ENCODE assay signal across 31 cellular contexts in the genomic region with DNA sequence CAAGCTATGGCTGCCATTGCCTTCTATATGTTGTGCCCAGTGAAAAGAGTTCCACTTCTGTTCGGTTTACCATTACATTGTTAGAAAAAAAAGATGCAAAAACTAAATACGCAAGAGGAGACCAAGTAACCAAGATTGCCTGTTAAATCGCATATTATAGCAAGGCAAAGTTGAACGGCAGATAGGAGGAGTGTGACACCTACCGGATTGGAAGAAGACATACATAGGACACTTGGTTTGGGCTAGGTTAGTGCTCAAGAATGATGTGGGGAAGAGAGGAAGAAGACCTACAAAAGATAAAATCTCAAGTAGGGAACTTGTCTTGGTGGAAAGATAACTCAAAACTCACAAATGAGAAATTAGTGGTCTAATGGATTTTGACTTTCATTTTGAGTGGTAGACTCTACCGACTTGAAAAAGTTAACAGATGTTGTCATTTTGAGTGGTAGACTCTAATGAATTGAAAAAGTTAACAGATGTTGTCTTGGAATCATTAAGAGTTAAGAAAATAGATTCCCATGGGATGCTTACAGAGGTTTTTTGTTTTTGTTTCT.
A peak's percentile ranks its signal among the peaks of the same experiment; 100 is the strongest.
DNase-seq lines count a peak whose midpoint lies in the region; ATAC-seq and TF ChIP-seq lines count a peak whose summit lies in the region.
"Had no signal": no experiment of that assay in that cellular context is flagged by ENCODE, and none has a peak within 500 bp of the region (broad histone marks: within the 10 kb centered on the region; RNA-seq: fewer than 3 reads in every experiment).

No MANE protein-coding gene starts in this region.

- H3K36me3 ChIP-seq in BE2C, result no peaks in the 10 kb centered on the region
- no peaks in the 10 kb centered on the region for H3K36me3 ChIP-seq in breast epithelium
- H3K36me3 ChIP-seq: MG63, neural progenitor cell, tibial artery had no signal

- no peaks in the 10 kb centered on the region for H3K9me3 Mint-ChIP-seq in T-helper 2 cell treated with Interferon-gamma antibody and Interleukin-4, amounts not matched to agents 5 μg/mL and 100 μg/mL, for 36 hours
- H3K9me3 Mint-ChIP-seq in activated CD4-positive, alpha-beta T cell treated with anti-CD3 and anti-CD28 coated beads, Interleukin-2, amount 10 ng/mL, durations not matched to agents 24 days and 14 days, result no peaks in the 10 kb centered on the region
- H3K9me3 Mint-ChIP-seq: activated CD4-positive, alpha-beta T cell treated with anti-CD3 and anti-CD28 coated beads, Interleukin-2, amount 10 ng/mL, durations not matched to agents 7 days and 5 days; memory B cell; neural progenitor cell had no signal

- no peak overlapping the region for H3K27ac ChIP-seq in breast epithelium
- H3K27ac ChIP-seq: BLaER1 treated with 17β-estradiol and CSF1 and Interleukin-3, amounts not matched to agents 10 nM and 100 nM; body of pancreas; dorsolateral prefrontal cortex; neural progenitor cell; parathyroid adenoma; tibial artery had no signal

- H3K4me3 ChIP-seq in BE2C (ENCODE audit: low read depth, low read length), result no peak overlapping the region
- H3K4me3 ChIP-seq in breast epithelium, result no peak overlapping the region
- H3K4me3 ChIP-seq: BLaER1 treated with 17β-estradiol and CSF1 and Interleukin-3, amounts not matched to agents 10 nM and 100 nM; body of pancreas; dorsolateral prefrontal cortex; MG63; neural progenitor cell; smooth muscle cell; tibial artery had no signal

- H3K4me1 ChIP-seq in BE2C (no peaks in the 10 kb centered on the region), breast epithelium (no peaks in the 10 kb centered on the region)
- H3K4me1 ChIP-seq: body of pancreas, parathyroid adenoma, tibial artery had no signal

- TF ChIP-seq POLR2A in breast epithelium (IDR thresholded peaks at IDR 0.05), result no peak

- no peak for DNase-seq in BE2C
- DNase-seq in H4 (ENCODE audit: low spot score), result peak; percentile 35
- DNase-seq in NCI-H748 (lab: John Stamatoyannopoulos, UW; ENCODE audit: unreplicated experiment), result peak; percentile 55
- DNase-seq in T-helper 2 cell treated with Interferon-gamma antibody and Interleukin-4, amounts not matched to agents 5 μg/mL and 100 μg/mL, for 36 hours (ENCODE audit: low spot score), result no peak
- no peak for DNase-seq in breast epithelium (ENCODE audit: low spot score in 2 of 2)
- no peak for DNase-seq in activated CD4-positive, alpha-beta T cell treated with anti-CD3 and anti-CD28 coated beads, Interleukin-2, amount 10 ng/mL, durations not matched to agents 24 days and 14 days
- DNase-seq: activated CD4-positive, alpha-beta T cell treated with anti-CD3 and anti-CD28 coated beads, Interleukin-2, amount 10 ng/mL, durations not matched to agents 7 days and 5 days; activated CD8-positive, alpha-beta memory T cell treated with anti-CD3 and anti-CD28 coated beads, Interleukin-2, amount 10 ng/mL, durations not matched to agents 7 days and 5 days; activated naive CD4-positive, alpha-beta T cell treated with Interleukin-2 at 50 U/mL for 16 hours; activated T-cell treated with anti-CD3 and anti-CD28 coated beads, Interleukin-2, amount 50 U/mL, for 72 hours; body of pancreas; cerebellar nuclear complex; dorsolateral prefrontal cortex; GOT3; hypothalamus; immature natural killer cell; left colon; MG63; NCI-H1105 treated with DMSO at 0.1 percent for 48 hours; NCI-H2081 treated with DMSO at 0.1 percent for 48 hours; NCI-H524 treated with DMSO at 0.1 percent for 48 hours; stimulated activated CD4-positive, alpha-beta T cell treated with anti-CD3 and anti-CD28 coated beads, Interleukin-1b, Interleukin-23, amount 100 ng/mL, for 48 hours; T1000; tibial artery had no signal

- H3K27me3 Mint-ChIP-seq in T-helper 2 cell treated with Interferon-gamma antibody and Interleukin-4, amounts not matched to agents 5 μg/mL and 100 μg/mL, for 36 hours (ENCODE audit: low read depth), result peaks cover 3% of the 10 kb centered on the region
- H3K27me3 Mint-ChIP-seq in activated CD4-positive, alpha-beta T cell treated with anti-CD3 and anti-CD28 coated beads, Interleukin-2, amount 10 ng/mL, durations not matched to agents 24 days and 14 days, result peaks cover 7% of the 10 kb centered on the region

- no peaks in the 10 kb centered on the region for H3K9me3 ChIP-seq in BE2C
- no peaks in the 10 kb centered on the region for H3K9me3 ChIP-seq in breast epithelium
- H3K9me3 ChIP-seq: body of pancreas, MG63, tibial artery had no signal

- no peaks in the 10 kb centered on the region for H3K27me3 ChIP-seq in BE2C
- H3K27me3 ChIP-seq in breast epithelium, result no peaks in the 10 kb centered on the region
- H3K27me3 ChIP-seq: BLaER1 treated with 17β-estradiol and CSF1 and Interleukin-3, amounts not matched to agents 10 nM and 100 nM; body of pancreas; MG63; neural progenitor cell; tibial artery had no signal

- peak; percentile 80 for ATAC-seq in SK-N-SH treated with all-trans-retinoic acid at 6 μM for 48 hours
- ATAC-seq: activated CD8-positive, alpha-beta memory T cell treated with anti-CD3 and anti-CD28 coated beads, Interleukin-2, amount 10 ng/mL, durations not matched to agents 7 days and 5 days; activated T-cell treated with anti-CD3 and anti-CD28 coated beads, Interleukin-2, amount 50 U/mL, for 72 hours; body of pancreas had no signal

- intact Hi-C loops in breast epithelium (cut with DNase I; ENCODE audit: low total_unique reads), result no loop called here
- intact Hi-C loops in activated CD4-positive, alpha-beta T cell treated with anti-CD3 and anti-CD28 coated beads, Interleukin-2, amount 10 ng/mL, durations not matched to agents 24 days and 14 days (cut with micrococcal nuclease), result no loop called here

- no peaks in the 10 kb centered on the region for H3K4me1 Mint-ChIP-seq in T-helper 2 cell treated with Interferon-gamma antibody and Interleukin-4, amounts not matched to agents 5 μg/mL and 100 μg/mL, for 36 hours (ENCODE audit: low read depth)
- no peaks in the 10 kb centered on the region for H3K4me1 Mint-ChIP-seq in activated CD4-positive, alpha-beta T cell treated with anti-CD3 and anti-CD28 coated beads, Interleukin-2, amount 10 ng/mL, durations not matched to agents 24 days and 14 days
- H3K4me1 Mint-ChIP-seq: activated CD4-positive, alpha-beta T cell treated with anti-CD3 and anti-CD28 coated beads, Interleukin-2, amount 10 ng/mL, durations not matched to agents 7 days and 5 days; activated CD8-positive, alpha-beta memory T cell treated with anti-CD3 and anti-CD28 coated beads, Interleukin-2, amount 10 ng/mL, durations not matched to agents 7 days and 5 days; IgD-negative memory B cell; immature natural killer cell had no signal

- H3K27ac Mint-ChIP-seq in T-helper 2 cell treated with Interferon-gamma antibody and Interleukin-4, amounts not matched to agents 5 μg/mL and 100 μg/mL, for 36 hours, result no peak overlapping the region
- H3K27ac Mint-ChIP-seq in activated CD4-positive, alpha-beta T cell treated with anti-CD3 and anti-CD28 coated beads, Interleukin-2, amount 10 ng/mL, durations not matched to agents 24 days and 14 days, result no peak overlapping the region
- H3K27ac Mint-ChIP-seq: activated CD4-positive, alpha-beta T cell treated with anti-CD3 and anti-CD28 coated beads, Interleukin-2, amount 10 ng/mL, durations not matched to agents 7 days and 5 days; activated CD8-positive, alpha-beta memory T cell treated with anti-CD3 and anti-CD28 coated beads, Interleukin-2, amount 10 ng/mL, durations not matched to agents 7 days and 5 days; activated T-cell treated with anti-CD3 and anti-CD28 coated beads, Interleukin-2, amount 50 U/mL, for 72 hours; IgD-negative memory B cell; immature natural killer cell; memory B cell; neural progenitor cell had no signal

- TF ChIP-seq CTCF in BE2C (IDR thresholded peaks at IDR 0.05; ENCODE audit: low read depth, low read length) (peak; percentile 37), breast epithelium (IDR thresholded peaks at IDR 0.05) (no peak)

- H3K4me3 Mint-ChIP-seq in T-helper 2 cell treated with Interferon-gamma antibody and Interleukin-4, amounts not matched to agents 5 μg/mL and 100 μg/mL, for 36 hours, result no peak overlapping the region
- no peak overlapping the region for H3K4me3 Mint-ChIP-seq in activated CD4-positive, alpha-beta T cell treated with anti-CD3 and anti-CD28 coated beads, Interleukin-2, amount 10 ng/mL, durations not matched to agents 24 days and 14 days
- H3K4me3 Mint-ChIP-seq: activated CD4-positive, alpha-beta T cell treated with anti-CD3 and anti-CD28 coated beads, Interleukin-2, amount 10 ng/mL, durations not matched to agents 7 days and 5 days; activated CD8-positive, alpha-beta memory T cell treated with anti-CD3 and anti-CD28 coated beads, Interleukin-2, amount 10 ng/mL, durations not matched to agents 7 days and 5 days; activated T-cell treated with anti-CD3 and anti-CD28 coated beads, Interleukin-2, amount 50 U/mL, for 72 hours; IgD-negative memory B cell; immature natural killer cell; memory B cell; neural progenitor cell had no signal

- no peaks in the 10 kb centered on the region for H3K36me3 Mint-ChIP-seq in T-helper 2 cell treated with Interferon-gamma antibody and Interleukin-4, amounts not matched to agents 5 μg/mL and 100 μg/mL, for 36 hours (ENCODE audit: low read depth)
- H3K36me3 Mint-ChIP-seq in activated CD4-positive, alpha-beta T cell treated with anti-CD3 and anti-CD28 coated beads, Interleukin-2, amount 10 ng/mL, durations not matched to agents 24 days and 14 days (ENCODE audit: low read depth), result no peaks in the 10 kb centered on the region
- H3K36me3 Mint-ChIP-seq: activated CD8-positive, alpha-beta memory T cell treated with anti-CD3 and anti-CD28 coated beads, Interleukin-2, amount 10 ng/mL, durations not matched to agents 7 days and 5 days; IgD-negative memory B cell; immature natural killer cell; memory B cell; neural progenitor cell had no signal

TF ChIP-seq in SK-N-SH treated with all-trans-retinoic acid at 6 μM for 48 hours, 23 proteins besides CTCF, POLR2A, EP300 and RAD21 (continues in another document):
- no peak for TF ChIP-seq ARNTL (CRISPR knock-in tag; IDR thresholded peaks at IDR 0.05; ENCODE audit: borderline replicate concordance, low read depth)
- no peak for TF ChIP-seq ZNF8 (CRISPR knock-in tag; IDR thresholded peaks at IDR 0.05)
- TF ChIP-seq RARB (CRISPR knock-in tag; IDR thresholded peaks at IDR 0.05), result no peak
- TF ChIP-seq CREB5 (CRISPR knock-in tag; IDR thresholded peaks at IDR 0.05; ENCODE audit: low read depth), result no peak
- no peak for TF ChIP-seq BACH2 (CRISPR knock-in tag; IDR thresholded peaks at IDR 0.05; ENCODE audit: borderline replicate concordance)
- TF ChIP-seq TOX (CRISPR knock-in tag; IDR thresholded peaks at IDR 0.05; ENCODE audit: borderline replicate concordance), result no peak
- no peak for TF ChIP-seq ISL1 (CRISPR knock-in tag; IDR thresholded peaks at IDR 0.05)

Comparison
In these comparisons a context has a peak if more than half of its experiments do, and no peak if none do; other contexts are left out.
1. DNase-seq: peak in H4 (single experiment) and NCI-H748 (single experiment); none in BE2C (single experiment), T-helper 2 cell treated with Interferon-gamma antibody and Interleukin-4, amounts not matched to agents 5 μg/mL and 100 μg/mL, for 36 hours (single experiment), breast epithelium (0 of 2) and activated CD4-positive, alpha-beta T cell treated with anti-CD3 and anti-CD28 coated beads, Interleukin-2, amount 10 ng/mL, durations not matched to agents 24 days and 14 days (single experiment).